Comparison of ENCODE assay signal across 1 cellular context in the genomic region with DNA sequence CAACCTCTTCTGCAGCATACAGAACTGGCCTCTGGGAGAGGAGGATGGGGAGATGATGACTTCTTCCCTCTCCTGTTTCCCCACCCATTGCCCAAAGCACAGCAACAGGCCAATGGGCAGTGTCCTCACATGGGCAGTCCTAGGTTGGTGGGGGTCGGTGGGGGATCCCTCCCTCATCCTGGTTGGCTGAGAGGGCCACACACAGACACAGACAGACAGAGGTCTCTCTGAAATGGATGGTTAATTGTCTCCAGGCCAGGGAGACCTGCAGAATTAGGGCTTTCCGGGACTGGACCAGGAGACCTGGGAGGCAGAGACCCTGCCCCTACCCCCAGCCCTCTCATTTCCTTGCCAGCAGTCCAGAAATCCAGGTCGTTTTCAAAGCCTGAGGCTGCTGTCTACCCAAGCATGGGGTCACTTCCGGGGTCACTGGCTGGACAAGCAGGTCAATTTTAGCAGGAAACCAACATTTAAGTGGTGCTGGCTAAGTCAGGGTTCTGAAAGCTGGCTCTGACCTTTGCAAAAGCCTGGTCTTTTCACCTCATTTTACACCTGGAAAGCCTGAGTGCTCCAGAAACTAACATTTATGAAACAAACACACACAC.
TF ChIP-seq lines count a peak whose summit lies in the region.

No MANE protein-coding gene starts in this region.

TF ChIP-seq in HepG2, 621 proteins besides CTCF, POLR2A, EP300 and RAD21 (continued from another document):
- TF ChIP-seq, protein P1, sequence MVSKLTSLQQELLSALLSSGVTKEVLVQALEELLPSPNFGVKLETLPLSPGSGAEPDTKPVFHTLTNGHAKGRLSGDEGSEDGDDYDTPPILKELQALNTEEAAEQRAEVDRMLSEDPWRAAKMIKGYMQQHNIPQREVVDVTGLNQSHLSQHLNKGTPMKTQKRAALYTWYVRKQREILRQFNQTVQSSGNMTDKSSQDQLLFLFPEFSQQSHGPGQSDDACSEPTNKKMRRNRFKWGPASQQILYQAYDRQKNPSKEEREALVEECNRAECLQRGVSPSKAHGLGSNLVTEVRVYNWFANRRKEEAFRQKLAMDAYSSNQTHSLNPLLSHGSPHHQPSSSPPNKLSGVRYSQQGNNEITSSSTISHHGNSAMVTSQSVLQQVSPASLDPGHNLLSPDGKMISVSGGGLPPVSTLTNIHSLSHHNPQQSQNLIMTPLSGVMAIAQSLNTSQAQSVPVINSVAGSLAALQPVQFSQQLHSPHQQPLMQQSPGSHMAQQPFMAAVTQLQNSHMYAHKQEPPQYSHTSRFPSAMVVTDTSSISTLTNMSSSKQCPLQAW (CRISPR knock-in tag; IDR thresholded peaks at IDR 0.05): 0 out of 2 replicates have a peak, but pooled peaks have one; percentile 28
- TF ChIP-seq NR2F6 (IDR thresholded peaks at IDR 0.05) (peak; percentile 63), NR2F6 (CRISPR knock-in tag; IDR thresholded peaks at IDR 0.05) (0 out of 2 replicates have a peak, but pooled peaks have one; percentile 30), ZNF577 (CRISPR knock-in tag; IDR thresholded peaks at IDR 0.05; ENCODE audit: borderline replicate concordance, low read depth) (no peak), HOXD1 (CRISPR knock-in tag; IDR thresholded peaks at IDR 0.05) (no peak), ZNF572 (CRISPR knock-in tag; IDR thresholded peaks at IDR 0.05) (peak; percentile 67; the same call in 1 of the 2 replicates), TBX2 (CRISPR knock-in tag; IDR thresholded peaks at IDR 0.05; ENCODE audit: borderline replicate concordance) (0 out of 2 replicates have a peak, but pooled peaks have one; percentile 13), ETV5 (CRISPR knock-in tag; IDR thresholded peaks at IDR 0.05; ENCODE audit: borderline replicate concordance) (peak; percentile 56; the same call in 1 of the 2 replicates), ZNF557 (CRISPR knock-in tag; IDR thresholded peaks at IDR 0.05) (no peak), SMYD3 (CRISPR knock-in tag; IDR thresholded peaks at IDR 0.05) (no peak), ATM (IDR thresholded peaks at IDR 0.05; ENCODE audit: borderline replicate concordance) (no peak), ZNF747 (CRISPR knock-in tag; IDR thresholded peaks at IDR 0.05; ENCODE audit: borderline replicate concordance) (no peak), ZNF792 (CRISPR knock-in tag; IDR thresholded peaks at IDR 0.05) (no peak), ZFP90 (CRISPR knock-in tag; IDR thresholded peaks at IDR 0.05; ENCODE audit: borderline replicate concordance) (no peak), GABPA (IDR thresholded peaks at IDR 0.05; ENCODE audit: low read depth, low read length) (no peak), GABPA (CRISPR knock-in tag; IDR thresholded peaks at IDR 0.05; ENCODE audit: low read depth) (peak; percentile 58; the same call in 1 of the 2 replicates), RXRB (CRISPR knock-in tag; IDR thresholded peaks at IDR 0.05; ENCODE audit: borderline replicate concordance) (0 out of 2 replicates have a peak, but pooled peaks have one; percentile 23), ELF1 (CRISPR knock-in tag; IDR thresholded peaks at IDR 0.05) (peak; percentile 60), SP4 (CRISPR knock-in tag; IDR thresholded peaks at IDR 0.05) (0 out of 2 replicates have a peak, but pooled peaks have one; percentile 24), GABPB1 (CRISPR knock-in tag; IDR thresholded peaks at IDR 0.05) (0 out of 2 replicates have a peak, but pooled peaks have one; percentile 31), HNRNPUL1 (IDR thresholded peaks at IDR 0.05; ENCODE audit: low read depth, low read length) (no peak), RARA (CRISPR knock-in tag; IDR thresholded peaks at IDR 0.05) (peak; percentile 51), RXRA (CRISPR knock-in tag; IDR thresholded peaks at IDR 0.05) (no peak), HNF4A (CRISPR knock-in tag; IDR thresholded peaks at IDR 0.05) (no peak)
- TF ChIP-seq, protein P2, sequence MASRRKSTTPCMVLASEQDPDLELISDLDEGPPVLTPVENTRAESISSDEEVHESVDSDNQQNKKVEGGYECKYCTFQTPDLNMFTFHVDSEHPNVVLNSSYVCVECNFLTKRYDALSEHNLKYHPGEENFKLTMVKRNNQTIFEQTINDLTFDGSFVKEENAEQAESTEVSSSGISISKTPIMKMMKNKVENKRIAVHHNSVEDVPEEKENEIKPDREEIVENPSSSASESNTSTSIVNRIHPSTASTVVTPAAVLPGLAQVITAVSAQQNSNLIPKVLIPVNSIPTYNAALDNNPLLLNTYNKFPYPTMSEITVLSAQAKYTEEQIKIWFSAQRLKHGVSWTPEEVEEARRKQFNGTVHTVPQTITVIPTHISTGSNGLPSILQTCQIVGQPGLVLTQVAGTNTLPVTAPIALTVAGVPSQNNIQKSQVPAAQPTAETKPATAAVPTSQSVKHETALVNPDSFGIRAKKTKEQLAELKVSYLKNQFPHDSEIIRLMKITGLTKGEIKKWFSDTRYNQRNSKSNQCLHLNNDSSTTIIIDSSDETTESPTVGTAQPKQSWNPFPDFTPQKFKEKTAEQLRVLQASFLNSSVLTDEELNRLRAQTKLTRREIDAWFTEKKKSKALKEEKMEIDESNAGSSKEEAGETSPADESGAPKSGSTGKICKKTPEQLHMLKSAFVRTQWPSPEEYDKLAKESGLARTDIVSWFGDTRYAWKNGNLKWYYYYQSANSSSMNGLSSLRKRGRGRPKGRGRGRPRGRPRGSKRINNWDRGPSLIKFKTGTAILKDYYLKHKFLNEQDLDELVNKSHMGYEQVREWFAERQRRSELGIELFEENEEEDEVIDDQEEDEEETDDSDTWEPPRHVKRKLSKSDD (CRISPR knock-in tag; IDR thresholded peaks at IDR 0.05; ENCODE audit: low read depth): no peak
- TF ChIP-seq, protein P3, sequence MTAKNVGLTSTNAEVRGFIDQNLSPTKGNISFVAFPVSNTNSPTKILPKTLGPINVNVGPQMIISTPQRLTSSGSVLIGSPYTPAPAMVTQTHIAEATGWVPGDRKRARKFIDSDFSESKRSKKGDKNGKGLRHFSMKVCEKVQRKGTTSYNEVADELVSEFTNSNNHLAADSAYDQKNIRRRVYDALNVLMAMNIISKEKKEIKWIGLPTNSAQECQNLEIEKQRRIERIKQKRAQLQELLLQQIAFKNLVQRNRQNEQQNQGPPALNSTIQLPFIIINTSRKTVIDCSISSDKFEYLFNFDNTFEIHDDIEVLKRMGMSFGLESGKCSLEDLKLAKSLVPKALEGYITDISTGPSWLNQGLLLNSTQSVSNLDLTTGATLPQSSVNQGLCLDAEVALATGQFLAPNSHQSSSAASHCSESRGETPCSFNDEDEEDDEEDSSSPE (CRISPR knock-in tag; IDR thresholded peaks at IDR 0.05): no peak
- TF ChIP-seq, protein P4, sequence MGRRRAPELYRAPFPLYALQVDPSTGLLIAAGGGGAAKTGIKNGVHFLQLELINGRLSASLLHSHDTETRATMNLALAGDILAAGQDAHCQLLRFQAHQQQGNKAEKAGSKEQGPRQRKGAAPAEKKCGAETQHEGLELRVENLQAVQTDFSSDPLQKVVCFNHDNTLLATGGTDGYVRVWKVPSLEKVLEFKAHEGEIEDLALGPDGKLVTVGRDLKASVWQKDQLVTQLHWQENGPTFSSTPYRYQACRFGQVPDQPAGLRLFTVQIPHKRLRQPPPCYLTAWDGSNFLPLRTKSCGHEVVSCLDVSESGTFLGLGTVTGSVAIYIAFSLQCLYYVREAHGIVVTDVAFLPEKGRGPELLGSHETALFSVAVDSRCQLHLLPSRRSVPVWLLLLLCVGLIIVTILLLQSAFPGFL (CRISPR knock-in tag; IDR thresholded peaks at IDR 0.05): no peak
- TF ChIP-seq, protein P5, sequence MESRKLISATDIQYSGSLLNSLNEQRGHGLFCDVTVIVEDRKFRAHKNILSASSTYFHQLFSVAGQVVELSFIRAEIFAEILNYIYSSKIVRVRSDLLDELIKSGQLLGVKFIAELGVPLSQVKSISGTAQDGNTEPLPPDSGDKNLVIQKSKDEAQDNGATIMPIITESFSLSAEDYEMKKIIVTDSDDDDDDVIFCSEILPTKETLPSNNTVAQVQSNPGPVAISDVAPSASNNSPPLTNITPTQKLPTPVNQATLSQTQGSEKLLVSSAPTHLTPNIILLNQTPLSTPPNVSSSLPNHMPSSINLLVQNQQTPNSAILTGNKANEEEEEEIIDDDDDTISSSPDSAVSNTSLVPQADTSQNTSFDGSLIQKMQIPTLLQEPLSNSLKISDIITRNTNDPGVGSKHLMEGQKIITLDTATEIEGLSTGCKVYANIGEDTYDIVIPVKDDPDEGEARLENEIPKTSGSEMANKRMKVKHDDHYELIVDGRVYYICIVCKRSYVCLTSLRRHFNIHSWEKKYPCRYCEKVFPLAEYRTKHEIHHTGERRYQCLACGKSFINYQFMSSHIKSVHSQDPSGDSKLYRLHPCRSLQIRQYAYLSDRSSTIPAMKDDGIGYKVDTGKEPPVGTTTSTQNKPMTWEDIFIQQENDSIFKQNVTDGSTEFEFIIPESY (CRISPR knock-in tag; IDR thresholded peaks at IDR 0.05): no peak
TF ChIP-seq in HepG2: peak in this region for 12.
